ENCODE assay signal across 20 cellular contexts in the genomic region with DNA sequence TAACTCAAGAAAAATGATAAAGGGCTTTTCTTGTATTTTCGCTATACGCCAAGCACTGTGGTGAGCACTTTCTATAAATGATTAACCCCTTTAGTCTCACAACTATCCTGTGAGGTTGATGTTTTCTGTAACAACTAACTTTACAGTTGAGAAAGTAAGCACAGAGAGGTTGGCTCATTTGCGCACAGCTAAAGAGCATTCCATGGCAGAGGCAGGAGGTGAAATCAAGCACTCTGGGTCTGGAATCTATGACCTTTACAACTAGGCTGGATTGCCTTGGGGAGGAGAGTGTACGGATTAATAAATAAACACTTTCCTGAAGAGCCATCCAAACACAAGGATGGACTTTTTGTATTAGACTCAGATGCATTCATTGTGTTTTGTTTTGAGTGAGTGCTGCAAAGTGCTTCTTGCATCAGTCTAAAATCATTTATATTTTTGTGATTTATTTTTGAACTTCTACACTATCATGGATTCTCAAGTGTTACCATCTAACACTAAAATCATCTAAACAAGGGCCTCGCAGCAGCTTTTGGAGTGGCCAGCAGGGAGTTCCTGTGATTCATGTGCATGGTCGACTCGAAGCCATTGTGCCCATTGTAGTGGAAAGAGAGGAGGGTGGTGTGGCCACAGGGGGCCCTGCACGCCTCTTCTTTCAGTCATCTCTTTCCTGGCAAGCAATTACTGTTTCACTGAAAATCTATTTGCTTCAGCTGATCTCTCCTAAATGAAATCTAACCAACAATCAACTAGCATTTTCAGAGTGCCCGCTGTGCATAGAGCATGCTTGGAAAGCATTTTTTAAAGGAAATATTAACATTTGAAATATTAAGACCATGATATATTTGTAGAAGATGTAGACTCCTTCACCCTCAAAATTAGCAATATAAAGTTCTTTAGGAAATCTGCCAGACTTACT.
DNase-seq lines count a peak whose midpoint lies in the region; TF ChIP-seq lines count a peak whose summit lies in the region.
"Had no signal": no experiment of that assay in that cellular context is flagged by ENCODE, and none has a peak within 500 bp of the region (broad histone marks: within the 10 kb centered on the region; RNA-seq: fewer than 3 reads in every experiment).

No MANE protein-coding gene starts in this region.

- H3K4me1 ChIP-seq in neuronal stem cell (ENCODE audit: control insufficient read depth in 2 of 2, insufficient read depth in 1 of 2, low read depth in 1 of 2, low read length in 2 of 2) = peaks cover 3 to 30% of the 10 kb centered on the region in 2 donors
- H3K4me1 ChIP-seq: adrenal gland, BLaER1, Peyer's patch had no signal

- H3K14ac ChIP-seq in neuronal stem cell (ENCODE audit: low read length) = no peak overlapping the region

- no peaks in the 10 kb centered on the region for H3K27me3 ChIP-seq in neuronal stem cell (ENCODE audit: control insufficient read depth in 3 of 3, insufficient read depth in 3 of 3, low read depth in 1 of 3, low read length in 3 of 3)
- H3K27me3 ChIP-seq: adrenal gland, BLaER1, Peyer's patch had no signal

- DNase-seq in H4 (ENCODE audit: low spot score) (peak; percentile 38), NCI-H510A treated with DMSO at 0.1 percent for 48 hours (lab: John Stamatoyannopoulos, UW) (peak; percentile 93), epithelial cell of proximal tubule (ENCODE audit: low read depth) (peak; percentile 63), neuronal stem cell (ENCODE audit: low spot score) (peak; percentile 63), hypothalamus (lab: John Stamatoyannopoulos, UW) (no peak), NCI-H2196 (lab: John Stamatoyannopoulos, UW; ENCODE audit: unreplicated experiment) (no peak), cerebellar nuclear complex (lab: John Stamatoyannopoulos, UW) (no peak)
- no peak for DNase-seq in activated CD4-positive, alpha-beta memory T cell treated with anti-CD3 and anti-CD28 coated beads for 36 hours
- DNase-seq: activated CD4-positive, alpha-beta T cell treated with anti-CD3 and anti-CD28 coated beads for 4 hours; activated T-cell treated with anti-CD3 and anti-CD28 coated beads, Interleukin-2, amount 50 U/mL, for 4 hours; adrenal gland; cortex of kidney; EL; islet precursor cell; NCI-H2107; Peyer's patch; right cardiac atrium; stimulated activated naive B cell treated with anti-CD40 and anti-IgM and Interleukin-4, amounts not matched to agents 10 μg/mL and 1 μg/mL and 100 μg/mL, for 72 hours had no signal

- no peak overlapping the region for H3K27ac Mint-ChIP-seq in activated CD4-positive, alpha-beta memory T cell treated with anti-CD3 and anti-CD28 coated beads for 36 hours
- H3K27ac Mint-ChIP-seq: stimulated activated naive B cell treated with anti-CD40 and anti-IgM and Interleukin-4, amounts not matched to agents 10 μg/mL and 1 μg/mL and 100 μg/mL, for 72 hours; T-helper 1 cell treated with Interleukin-12 subunit alpha and Interleukin-12 subunit beta and Interleukin-4 antibody, amounts not matched to agents 30 μg/mL and 1 μg/mL, for 36 hours had no signal

- TF ChIP-seq CTCF in epithelial cell of proximal tubule (conservative IDR thresholded peaks at IDR 0.05; ENCODE audit: low read depth, low read length) = peak; percentile 26

- no peak overlapping the region for H3K9ac ChIP-seq in neuronal stem cell (ENCODE audit: low read depth, low read length, poor library complexity)
- H3K9ac ChIP-seq: BLaER1 had no signal

- no peak overlapping the region for H2BK15ac ChIP-seq in neuronal stem cell (ENCODE audit: low read length)

- peak overlapping the region; percentile 76 for H3K27ac ChIP-seq in neuronal stem cell (replicated peaks; ENCODE audit: low read length)
- H3K27ac ChIP-seq: adrenal gland, BLaER1, Peyer's patch had no signal

- peaks cover 13% of the 10 kb centered on the region for H3K9me3 Mint-ChIP-seq in activated CD4-positive, alpha-beta memory T cell treated with anti-CD3 and anti-CD28 coated beads for 36 hours

- no peak overlapping the region for H3K18ac ChIP-seq in neuronal stem cell (ENCODE audit: low read length)

- no peak overlapping the region for H4K8ac ChIP-seq in neuronal stem cell (ENCODE audit: low read depth, low read length)

- H3K23ac ChIP-seq in neuronal stem cell (ENCODE audit: low read depth, low read length, poor library complexity) = no peak overlapping the region

- no CpG with 5 or more reads among the region's 9 CpGs for WGBS in neuronal stem cell (ENCODE audit: extremely low coverage in 2 of 2, insufficient read length in 2 of 2, insufficient replicate concordance in 1 of 2), 2 donors

- no peak overlapping the region for H3K4ac ChIP-seq in neuronal stem cell (ENCODE audit: low read length)

- H3K36me3 ChIP-seq in neuronal stem cell (replicated peaks in 1 of 2; ENCODE audit: control insufficient read depth in 2 of 2, insufficient read depth in 2 of 2, low read length in 2 of 2) = no peaks in the 10 kb centered on the region
- H3K36me3 ChIP-seq: adrenal gland, BLaER1, Peyer's patch had no signal

- peaks cover 3 to 10% of the 10 kb centered on the region in 2 donors for H3K9me3 ChIP-seq in neuronal stem cell (replicated peaks in 1 of 2; ENCODE audit: control insufficient read depth in 2 of 2, insufficient read depth in 1 of 2, low read depth in 1 of 2, low read length in 2 of 2)
- H3K9me3 ChIP-seq: BLaER1, Peyer's patch had no signal

- H3K4me3 ChIP-seq in epithelial cell of proximal tubule (ENCODE audit: low read depth, low read length) (peak overlapping the region; percentile 3), neuronal stem cell (ENCODE audit: low read length in 2 of 2) (no peak overlapping the region)
- H3K4me3 ChIP-seq: adrenal gland, BLaER1, Peyer's patch had no signal

- H3K36me3 Mint-ChIP-seq in activated CD4-positive, alpha-beta memory T cell treated with anti-CD3 and anti-CD28 coated beads for 36 hours = no peaks in the 10 kb centered on the region
- H3K36me3 Mint-ChIP-seq: stimulated activated naive B cell treated with anti-CD40 and anti-IgM and Interleukin-4, amounts not matched to agents 10 μg/mL and 1 μg/mL and 100 μg/mL, for 72 hours had no signal

- CTCF ChIA-PET in activated CD4-positive, alpha-beta memory T cell treated with anti-CD3 and anti-CD28 coated beads for 36 hours (lab: Charles Lee) = no interaction called here

- peak overlapping the region; percentile 22 for H3K4me2 ChIP-seq in neuronal stem cell (ENCODE audit: insufficient read depth, low read length, poor library complexity, severe bottlenecking)
- H3K4me2 ChIP-seq: BLaER1 had no signal

- no peak overlapping the region for H2BK5ac ChIP-seq in neuronal stem cell (ENCODE audit: low read length)

- no peak overlapping the region for H2BK12ac ChIP-seq in neuronal stem cell (ENCODE audit: low read length)

- no peaks in the 10 kb centered on the region for H3K79me1 ChIP-seq in neuronal stem cell (ENCODE audit: low read depth, low read length)

- no peaks in the 10 kb centered on the region for H3K27me3 Mint-ChIP-seq in activated CD4-positive, alpha-beta memory T cell treated with anti-CD3 and anti-CD28 coated beads for 36 hours
- H3K27me3 Mint-ChIP-seq: stimulated activated naive B cell treated with anti-CD40 and anti-IgM and Interleukin-4, amounts not matched to agents 10 μg/mL and 1 μg/mL and 100 μg/mL, for 72 hours had no signal

- H2BK120ac ChIP-seq in neuronal stem cell (ENCODE audit: low read depth, low read length) = no peak overlapping the region

- POLR2A ChIA-PET in activated CD4-positive, alpha-beta memory T cell treated with anti-CD3 and anti-CD28 coated beads for 36 hours (lab: Charles Lee) = no interaction called here

- H4K91ac ChIP-seq in neuronal stem cell (ENCODE audit: low read depth, low read length, poor library complexity) = no peak overlapping the region

- H3K4me1 Mint-ChIP-seq in activated CD4-positive, alpha-beta memory T cell treated with anti-CD3 and anti-CD28 coated beads for 36 hours (ENCODE audit: low read depth) = no peaks in the 10 kb centered on the region
- H3K4me1 Mint-ChIP-seq: stimulated activated naive B cell treated with anti-CD40 and anti-IgM and Interleukin-4, amounts not matched to agents 10 μg/mL and 1 μg/mL and 100 μg/mL, for 72 hours had no signal

- no peak overlapping the region for H3K4me3 Mint-ChIP-seq in activated CD4-positive, alpha-beta memory T cell treated with anti-CD3 and anti-CD28 coated beads for 36 hours
- H3K4me3 Mint-ChIP-seq: activated T-cell treated with anti-CD3 and anti-CD28 coated beads, Interleukin-2, amount 50 U/mL, for 4 hours; stimulated activated naive B cell treated with anti-CD40 and anti-IgM and Interleukin-4, amounts not matched to agents 10 μg/mL and 1 μg/mL and 100 μg/mL, for 72 hours; T-helper 1 cell treated with Interleukin-12 subunit alpha and Interleukin-12 subunit beta and Interleukin-4 antibody, amounts not matched to agents 30 μg/mL and 1 μg/mL, for 36 hours had no signal

- H2AK5ac ChIP-seq in neuronal stem cell (ENCODE audit: low read depth, low read length) = no peak overlapping the region

- intact Hi-C loops in activated CD4-positive, alpha-beta memory T cell treated with anti-CD3 and anti-CD28 coated beads for 36 hours (cut with micrococcal nuclease) = no loop called here

- peak overlapping the region; percentile 60 for H2AFZ ChIP-seq in neuronal stem cell (ENCODE audit: low read length)

Comparison
In these comparisons a context has a peak if more than half of its experiments do, and no peak if none do; other contexts are left out.
1. DNase-seq: peak in H4 (single experiment), NCI-H510A treated with DMSO at 0.1 percent for 48 hours (single experiment), epithelial cell of proximal tubule (single experiment) and neuronal stem cell (single experiment); none in hypothalamus (0 of 51), NCI-H2196 (single experiment), activated CD4-positive, alpha-beta memory T cell treated with anti-CD3 and anti-CD28 coated beads for 36 hours (single experiment) and cerebellar nuclear complex (0 of 2).